ENCODE assay signal across 8 cellular contexts in genomic region chr2:147082850-147083522, GRCh38.
DNase-seq lines count a peak whose midpoint lies in the region; ATAC-seq and TF ChIP-seq lines count a peak whose summit lies in the region.

No MANE protein-coding gene starts in this region.

- H3K9me3 ChIP-seq in OCI-LY1 (ENCODE audit: low read length) (no peaks in the 10 kb centered on the region), trophoblast cell (ENCODE audit: insufficient read depth, low read depth, low read length) (no peaks in the 10 kb centered on the region)

- H3K36me3 ChIP-seq in OCI-LY1 (ENCODE audit: insufficient read depth, low read length) (no peaks in the 10 kb centered on the region), trophoblast cell (ENCODE audit: control insufficient read depth in 1 of 2, insufficient read depth in 2 of 2, low read length in 2 of 2) (no peaks in the 10 kb centered on the region)

- peak; percentile 2 for DNase-seq in Daoy (ENCODE audit: low read depth)
- DNase-seq in HPDE6-E6E7 (ENCODE audit: extremely low spot score): peak; percentile 26
- DNase-seq in germinal center (ENCODE audit: low spot score): peak; percentile 40
- peak; percentile 55 to 90 for DNase-seq in trophoblast cell
- DNase-seq in GF-D8 (lab: John Stamatoyannopoulos, UW): no peak

- H3K27me3 ChIP-seq in OCI-LY1 (ENCODE audit: insufficient read depth, low read length): no peaks in the 10 kb centered on the region
- H3K27me3 ChIP-seq in trophoblast cell (ENCODE audit: insufficient read depth, low read length): no peaks in the 10 kb centered on the region

- H3K79me1 ChIP-seq in trophoblast cell (ENCODE audit: low read length): no peaks in the 10 kb centered on the region

- no peak overlapping the region for H3K27ac Mint-ChIP-seq in activated T-helper 17 cell treated with anti-CD3 and anti-CD28 coated beads, Interleukin-2, amount 50 U/mL, for 72 hours

- H3K9me2 ChIP-seq in OCI-LY1 (ENCODE audit: low read depth, low read length): no peaks in the 10 kb centered on the region

- H3K79me2 ChIP-seq in OCI-LY1 (ENCODE audit: insufficient read depth, low read length) (no peaks in the 10 kb centered on the region), trophoblast cell (ENCODE audit: control insufficient read depth, insufficient read depth, low read length, poor library complexity) (no peaks in the 10 kb centered on the region)

- no peak overlapping the region for H2AK5ac ChIP-seq in trophoblast cell (ENCODE audit: low read length)

- no peaks in the 10 kb centered on the region for H3K9me3 Mint-ChIP-seq in activated T-helper 17 cell treated with anti-CD3 and anti-CD28 coated beads, Interleukin-2, amount 50 U/mL, for 72 hours

- no peak overlapping the region for H3K18ac ChIP-seq in trophoblast cell (ENCODE audit: low read length)

- no peak overlapping the region for H3K4ac ChIP-seq in trophoblast cell (ENCODE audit: low read depth, low read length)

- no peak overlapping the region for H4K91ac ChIP-seq in trophoblast cell (ENCODE audit: low read depth, low read length)

- no peak overlapping the region for H3K4me3 ChIP-seq in OCI-LY1 (ENCODE audit: low read depth, low read length, poor library complexity, severe bottlenecking)
- H3K4me3 ChIP-seq in trophoblast cell (ENCODE audit: low read depth, low read length): no peak overlapping the region

- no peak overlapping the region for H4K12ac ChIP-seq in trophoblast cell (ENCODE audit: low read depth, low read length)

- H3K4me3 Mint-ChIP-seq in activated T-helper 17 cell treated with anti-CD3 and anti-CD28 coated beads, Interleukin-2, amount 50 U/mL, for 72 hours: no peak overlapping the region

- no peaks in the 10 kb centered on the region for H3K4me1 ChIP-seq in OCI-LY1 (ENCODE audit: insufficient read depth, low read length, severe bottlenecking)
- H3K4me1 ChIP-seq in trophoblast cell (ENCODE audit: control insufficient read depth in 1 of 2, insufficient read depth in 2 of 2, low read length in 2 of 2): no peaks in the 10 kb centered on the region

- TF ChIP-seq CTCF in OCI-LY1 (IDR thresholded peaks at IDR 0.05; ENCODE audit: low read length): peak; percentile 76

- H3K14ac ChIP-seq in trophoblast cell (ENCODE audit: low read length): no peak overlapping the region

- ATAC-seq in GM21360 (IDR thresholded peaks at IDR 0.05; ENCODE audit: unreplicated experiment): peak; percentile 78
- ATAC-seq in activated T-helper 17 cell treated with anti-CD3 and anti-CD28 coated beads, Interleukin-2, amount 50 U/mL, for 72 hours (replicated peaks): peak; percentile 56

- H3K27me3 Mint-ChIP-seq in activated T-helper 17 cell treated with anti-CD3 and anti-CD28 coated beads, Interleukin-2, amount 50 U/mL, for 72 hours: no peaks in the 10 kb centered on the region

- WGBS in trophoblast cell (ENCODE audit: extremely low coverage, insufficient coverage, insufficient read length): no CpG with 5 or more reads among the region's 3 CpGs

- no peak overlapping the region for H4K8ac ChIP-seq in trophoblast cell (ENCODE audit: low read depth, low read length)

- no peaks in the 10 kb centered on the region for H3K4me1 Mint-ChIP-seq in activated T-helper 17 cell treated with anti-CD3 and anti-CD28 coated beads, Interleukin-2, amount 50 U/mL, for 72 hours

- H2BK12ac ChIP-seq in trophoblast cell (ENCODE audit: low read length): no peak overlapping the region

- H3K4me2 ChIP-seq in OCI-LY1 (ENCODE audit: low read length) (no peak overlapping the region), trophoblast cell (ENCODE audit: low read length) (no peak overlapping the region)

- H4K20me1 ChIP-seq in OCI-LY1 (ENCODE audit: insufficient read depth, low read length): no peaks in the 10 kb centered on the region

- H2BK5ac ChIP-seq in trophoblast cell (ENCODE audit: low read depth, low read length, poor library complexity): no peak overlapping the region

- no peaks in the 10 kb centered on the region for H3F3A ChIP-seq in OCI-LY1 (ENCODE audit: insufficient read depth, low read length)

- no peak overlapping the region for H2BK120ac ChIP-seq in trophoblast cell (ENCODE audit: insufficient read depth, low read length, poor library complexity)

- H2AFZ ChIP-seq in OCI-LY1 (ENCODE audit: low read length) (no peak overlapping the region), trophoblast cell (ENCODE audit: insufficient read depth, low read length, poor library complexity) (no peak overlapping the region)

- H3K9ac ChIP-seq in OCI-LY1 (ENCODE audit: low read length) (no peak overlapping the region), trophoblast cell (ENCODE audit: low read length) (no peak overlapping the region)

- H3K36me3 Mint-ChIP-seq in activated T-helper 17 cell treated with anti-CD3 and anti-CD28 coated beads, Interleukin-2, amount 50 U/mL, for 72 hours (ENCODE audit: low read depth): no peaks in the 10 kb centered on the region

- H3K23ac ChIP-seq in trophoblast cell (ENCODE audit: low read length): no peak overlapping the region

- no peak overlapping the region for H3K27ac ChIP-seq in OCI-LY1 (ENCODE audit: low read depth, low read length, poor library complexity, severe bottlenecking)
- no peak overlapping the region for H3K27ac ChIP-seq in trophoblast cell (ENCODE audit: low read depth, low read length)
